25 cellular contexts compared by ENCODE assay signal in the genomic region with DNA sequence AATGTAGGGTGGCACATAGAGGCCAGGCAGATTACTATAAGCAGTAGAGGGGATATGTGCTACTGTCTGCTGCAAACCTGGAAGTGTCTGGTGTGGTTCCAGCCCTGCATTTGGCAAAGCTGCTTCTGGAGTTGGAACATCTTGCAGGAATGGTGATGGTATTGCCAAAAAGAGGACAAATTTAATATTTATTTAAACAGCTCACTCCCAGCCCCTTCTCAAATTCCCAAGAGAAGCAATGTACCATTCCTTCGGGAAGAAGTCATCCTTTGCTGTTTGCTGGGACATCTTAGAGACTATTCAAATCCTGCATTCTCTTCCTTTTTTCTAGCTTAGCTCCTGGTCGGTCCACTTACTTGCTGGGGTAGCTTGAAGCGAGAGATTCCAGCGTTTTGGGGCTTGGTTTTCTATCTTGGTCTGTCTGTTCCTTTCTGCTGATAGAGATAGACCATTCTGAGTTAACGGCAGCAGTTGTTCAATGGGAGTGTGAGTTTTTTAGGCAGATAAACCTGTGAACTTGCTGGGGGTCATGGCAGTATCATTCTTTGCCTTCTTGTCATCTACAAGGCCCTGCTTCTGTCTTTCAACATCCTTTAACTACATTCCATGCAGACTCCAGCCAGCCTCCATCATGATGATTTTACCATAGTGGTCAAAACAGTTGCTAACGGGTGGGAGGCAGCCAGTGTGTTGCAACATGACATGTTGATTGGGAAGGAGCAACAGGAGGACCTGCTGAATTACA.
DNase-seq lines count a peak whose midpoint lies in the region; ATAC-seq and TF ChIP-seq lines count a peak whose summit lies in the region.
"Had no signal": no experiment of that assay in that cellular context is flagged by ENCODE, and none has a peak within 500 bp of the region (broad histone marks: within the 10 kb centered on the region; RNA-seq: fewer than 3 reads in every experiment).

No MANE protein-coding gene starts in this region.

- no peak overlapping the region for H3K27ac Mint-ChIP-seq in activated CD8-positive, alpha-beta memory T cell treated with anti-CD3 and anti-CD28 coated beads, Interleukin-2, amount 10 ng/mL, durations not matched to agents 7 days and 5 days
- H3K27ac Mint-ChIP-seq: activated CD4-positive, alpha-beta T cell treated with anti-CD3 and anti-CD28 coated beads, Interleukin-2, amount 10 ng/mL, durations not matched to agents 24 days and 14 days; mesothelial cell of epicardium; neural progenitor cell had no signal

- peak; percentile 25 for DNase-seq in AG09309 (ENCODE audit: low read depth)
- DNase-seq in LHCN-M2 (ENCODE audit: low read depth), result peak; percentile 77
- peak; percentile 59 for DNase-seq in choroid plexus epithelial cell (ENCODE audit: low read depth)
- DNase-seq in mesenchymal stem cell, result peak; percentile 3
- no peak for DNase-seq in OCI-M2 (lab: John Stamatoyannopoulos, UW; ENCODE audit: unreplicated experiment)
- DNase-seq in activated CD8-positive, alpha-beta memory T cell treated with anti-CD3 and anti-CD28 coated beads, Interleukin-2, amount 10 ng/mL, durations not matched to agents 7 days and 5 days, result no peak
- no peak for DNase-seq in NK-92 treated with Interleukin-12 subunit alpha and Interleukin-12 subunit beta, amount 100 ng/mL, for 24 hours (lab: John Stamatoyannopoulos, UW)
- no peak for DNase-seq in SJCRH30
- DNase-seq: ACHN; activated CD4-positive, alpha-beta T cell treated with anti-CD3 and anti-CD28 coated beads, Interleukin-2, amount 10 ng/mL, durations not matched to agents 24 days and 14 days; activated naive CD4-positive, alpha-beta T cell treated with anti-CD3 and anti-CD28 coated beads, Interleukin-2, amount 50 U/mL, for 16 hours; activated T-cell treated with anti-CD3 and anti-CD28 coated beads for 4 hours; CD4-positive, alpha-beta memory T cell; DMS79 treated with DMSO at 0.1 percent for 48 hours; islet precursor cell; Kasumi-1; NCI-H1694; NCI-H446; retina; stimulated activated CD4-positive, alpha-beta T cell treated with anti-CD3 and anti-CD28 coated beads, Interleukin-1b, Interleukin-23, amount 100 ng/mL, for 48 hours had no signal

- H3K4me1 Mint-ChIP-seq in activated CD8-positive, alpha-beta memory T cell treated with anti-CD3 and anti-CD28 coated beads, Interleukin-2, amount 10 ng/mL, durations not matched to agents 7 days and 5 days, result peaks cover 27% of the 10 kb centered on the region

- CTCF ChIA-PET in activated CD8-positive, alpha-beta memory T cell treated with anti-CD3 and anti-CD28 coated beads, Interleukin-2, amount 10 ng/mL, durations not matched to agents 7 days and 5 days (lab: Charles Lee), result no interaction called here

- TF ChIP-seq CTCF in AG09309 (IDR thresholded peaks at IDR 0.05; ENCODE audit: control insufficient read depth, insufficient read depth, low read depth, low read length, missing control alignments), result no peak
- no peak for TF ChIP-seq CTCF in choroid plexus epithelial cell (conservative IDR thresholded peaks at IDR 0.05; ENCODE audit: low read depth, low read length)

- no peak overlapping the region for H2BK5ac ChIP-seq in mesenchymal stem cell (ENCODE audit: low read depth, low read length, poor library complexity, severe bottlenecking)

- H3K36me3 ChIP-seq in mesenchymal stem cell (ENCODE audit: control insufficient read depth in 1 of 2, insufficient read depth in 2 of 2, low read depth in 1 of 2, low read length in 2 of 2) (peaks cover 11 to 34% of the 10 kb centered on the region in 2 experiments), SJCRH30 (peaks cover 12% of the 10 kb centered on the region; the same call in 1 of the 2 replicates)
- H3K36me3 ChIP-seq: neural progenitor cell had no signal

- H2AFZ ChIP-seq in mesenchymal stem cell (ENCODE audit: low read depth, low read length), result no peak overlapping the region
- H2AFZ ChIP-seq: neural progenitor cell had no signal

- no peak overlapping the region for H2AK5ac ChIP-seq in mesenchymal stem cell (ENCODE audit: low read length, severe bottlenecking)

- no peak overlapping the region for H3K4me3 ChIP-seq in AG09309 (ENCODE audit: control insufficient read depth, low read depth, low read length)
- H3K4me3 ChIP-seq in choroid plexus epithelial cell (ENCODE audit: low read depth, low read length), result no peak overlapping the region
- H3K4me3 ChIP-seq in mesenchymal stem cell (ENCODE audit: insufficient read depth in 1 of 2, low read depth in 1 of 2, low read length in 2 of 2), result no peak overlapping the region
- no peak overlapping the region for H3K4me3 ChIP-seq in SJCRH30
- H3K4me3 ChIP-seq: body of pancreas, HAP-1, heart left ventricle, neural progenitor cell had no signal

- no peak overlapping the region for H3K4me2 ChIP-seq in mesenchymal stem cell (ENCODE audit: low read length, poor library complexity, severe bottlenecking)
- H3K4me2 ChIP-seq: neural progenitor cell had no signal

- no peak overlapping the region for H3K14ac ChIP-seq in mesenchymal stem cell (ENCODE audit: low read length in 2 of 2)

- H4K8ac ChIP-seq in mesenchymal stem cell (ENCODE audit: low read length), result no peak overlapping the region

- no peak overlapping the region for H3K27ac ChIP-seq in mesenchymal stem cell (ENCODE audit: low read length, poor library complexity, severe bottlenecking)
- H3K27ac ChIP-seq in SJCRH30, result no peak overlapping the region
- H3K27ac ChIP-seq: body of pancreas, heart left ventricle, neural progenitor cell had no signal

- 94% methylated on average over 6 of the region's 6 CpGs for WGBS in mesenchymal stem cell

- no peak for ATAC-seq in activated CD8-positive, alpha-beta memory T cell treated with anti-CD3 and anti-CD28 coated beads, Interleukin-2, amount 10 ng/mL, durations not matched to agents 7 days and 5 days
- ATAC-seq: body of pancreas had no signal

- peaks cover 8% of the 10 kb centered on the region for H3K79me1 ChIP-seq in mesenchymal stem cell (replicated peaks; ENCODE audit: low read length, poor library complexity, severe bottlenecking)

- H2BK15ac ChIP-seq in mesenchymal stem cell (ENCODE audit: low read depth, poor library complexity, severe bottlenecking), result no peak overlapping the region

- H3K36me3 Mint-ChIP-seq in activated CD8-positive, alpha-beta memory T cell treated with anti-CD3 and anti-CD28 coated beads, Interleukin-2, amount 10 ng/mL, durations not matched to agents 7 days and 5 days, result peaks cover 35% of the 10 kb centered on the region

- H3K4ac ChIP-seq in mesenchymal stem cell (ENCODE audit: low read depth in 1 of 2, low read length in 2 of 2), result no peak overlapping the region

- H3K27me3 Mint-ChIP-seq in activated CD8-positive, alpha-beta memory T cell treated with anti-CD3 and anti-CD28 coated beads, Interleukin-2, amount 10 ng/mL, durations not matched to agents 7 days and 5 days, result no peaks in the 10 kb centered on the region
- H3K27me3 Mint-ChIP-seq: activated CD4-positive, alpha-beta T cell treated with anti-CD3 and anti-CD28 coated beads, Interleukin-2, amount 10 ng/mL, durations not matched to agents 24 days and 14 days; CD4-positive, alpha-beta memory T cell had no signal

- H3K4me1 ChIP-seq in mesenchymal stem cell (ENCODE audit: control insufficient read depth, insufficient read depth, low read depth, low read length) (no peaks in the 10 kb centered on the region), SJCRH30 (no peaks in the 10 kb centered on the region)
- H3K4me1 ChIP-seq: body of pancreas, HAP-1 had no signal

- no peak overlapping the region for H3K9ac ChIP-seq in mesenchymal stem cell (ENCODE audit: low read length)
- H3K9ac ChIP-seq: neural progenitor cell had no signal

- no peaks in the 10 kb centered on the region for H3K9me3 Mint-ChIP-seq in activated CD8-positive, alpha-beta memory T cell treated with anti-CD3 and anti-CD28 coated beads, Interleukin-2, amount 10 ng/mL, durations not matched to agents 7 days and 5 days (ENCODE audit: low read depth)
- H3K9me3 Mint-ChIP-seq: activated CD4-positive, alpha-beta T cell treated with anti-CD3 and anti-CD28 coated beads, Interleukin-2, amount 10 ng/mL, durations not matched to agents 24 days and 14 days; CD4-positive, alpha-beta memory T cell; neural progenitor cell had no signal

- no peak overlapping the region for H2BK120ac ChIP-seq in mesenchymal stem cell (ENCODE audit: low read depth, low read length)

- no peaks in the 10 kb centered on the region for H3K27me3 ChIP-seq in mesenchymal stem cell (ENCODE audit: control insufficient read depth in 1 of 2, insufficient read depth in 1 of 2, low read length in 2 of 2)
- no peaks in the 10 kb centered on the region for H3K27me3 ChIP-seq in SJCRH30
- H3K27me3 ChIP-seq: body of pancreas, heart left ventricle, neural progenitor cell had no signal

- H3K18ac ChIP-seq in mesenchymal stem cell (ENCODE audit: low read depth in 1 of 2, low read length in 2 of 2), result no peak overlapping the region

- no peak overlapping the region for H2BK12ac ChIP-seq in mesenchymal stem cell (ENCODE audit: low read length in 2 of 2)

- H3K23ac ChIP-seq in mesenchymal stem cell (ENCODE audit: low read length in 2 of 2), result no peak overlapping the region

- no peak overlapping the region for H3K4me3 Mint-ChIP-seq in activated CD8-positive, alpha-beta memory T cell treated with anti-CD3 and anti-CD28 coated beads, Interleukin-2, amount 10 ng/mL, durations not matched to agents 7 days and 5 days
- H3K4me3 Mint-ChIP-seq: activated CD4-positive, alpha-beta T cell treated with anti-CD3 and anti-CD28 coated beads, Interleukin-2, amount 10 ng/mL, durations not matched to agents 24 days and 14 days; CD4-positive, alpha-beta memory T cell; mesothelial cell of epicardium; neural progenitor cell had no signal

- H3K9me3 ChIP-seq in mesenchymal stem cell (ENCODE audit: control insufficient read depth, low read length) (no peaks in the 10 kb centered on the region), SJCRH30 (replicated peaks) (no peaks in the 10 kb centered on the region)
- H3K9me3 ChIP-seq: body of pancreas, HAP-1 had no signal

- H4K91ac ChIP-seq in mesenchymal stem cell (ENCODE audit: low read length), result no peak overlapping the region

Comparison
In these comparisons a context has a peak if more than half of its experiments do, and no peak if none do; other contexts are left out.
1. DNase-seq: peak in AG09309 (single experiment), LHCN-M2 (single experiment), choroid plexus epithelial cell (single experiment) and mesenchymal stem cell (single experiment); none in OCI-M2 (single experiment), activated CD8-positive, alpha-beta memory T cell treated with anti-CD3 and anti-CD28 coated beads, Interleukin-2, amount 10 ng/mL, durations not matched to agents 7 days and 5 days (single experiment), NK-92 treated with Interleukin-12 subunit alpha and Interleukin-12 subunit beta, amount 100 ng/mL, for 24 hours (single experiment) and SJCRH30 (0 of 2).